Comparison of ENCODE assay signal across 2 cellular contexts in the genomic region with DNA sequence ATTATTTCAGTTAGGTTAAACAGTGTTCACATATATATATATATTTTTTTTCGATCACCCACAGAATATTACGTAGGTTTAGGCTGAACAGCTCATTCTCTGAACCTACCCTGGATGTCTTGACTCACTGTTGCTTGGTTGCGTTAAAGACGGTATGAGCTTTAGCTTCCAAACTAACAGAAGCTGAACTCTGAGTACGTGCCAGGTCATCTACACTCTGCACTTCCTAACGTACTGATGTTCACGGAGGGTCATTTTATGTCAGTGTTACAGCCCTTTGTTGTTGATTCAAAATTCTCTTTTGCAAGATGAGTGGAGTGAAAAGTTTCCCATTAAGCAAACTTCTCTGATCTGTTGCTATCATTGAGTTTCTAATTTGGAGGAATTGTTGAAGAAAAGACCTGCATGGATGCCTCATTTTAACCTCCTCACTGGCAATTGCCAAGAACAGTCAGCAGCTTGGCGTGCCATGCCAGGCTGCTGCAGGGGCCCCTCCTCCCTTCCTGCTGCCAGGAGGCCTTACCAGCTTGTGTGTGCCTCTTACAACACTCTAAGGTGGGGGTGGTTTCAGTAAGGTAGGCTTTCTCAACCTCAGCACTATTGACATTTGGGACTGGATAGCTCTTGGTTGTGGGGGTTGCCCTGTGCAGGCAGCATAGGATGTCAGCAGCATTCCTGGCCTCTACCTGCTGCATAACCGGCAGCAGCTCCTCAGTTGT.
A peak's percentile ranks its signal among the peaks of the same experiment; 100 is the strongest.
TF ChIP-seq lines count a peak whose summit lies in the region.

No MANE protein-coding gene starts in this region.

TF ChIP-seq in A549, 52 proteins besides CTCF, POLR2A, EP300 and RAD21 (continued from another document):
- TF ChIP-seq BCL3 (IDR thresholded peaks at IDR 0.05) (no peak), ZFP36 (IDR thresholded peaks at IDR 0.05; ENCODE audit: borderline replicate concordance, partially characterized antibody) (no peak), TP53 (CRISPR knock-in tag; IDR thresholded peaks at IDR 0.05) (no peak), NPAS2 (CRISPR knock-in tag; IDR thresholded peaks at IDR 0.05; ENCODE audit: borderline replicate concordance) (no peak), CBX8 (IDR thresholded peaks at IDR 0.05) (no peak), HOXB13 (CRISPR knock-in tag; IDR thresholded peaks at IDR 0.05; ENCODE audit: low read depth) (no peak), NR3C1 (IDR thresholded peaks at IDR 0.05) (no peak), CEBPB (IDR thresholded peaks at IDR 0.05) (peak; percentile 40 to 53; a peak in 2 of 4 replicates), JUN (IDR thresholded peaks at IDR 0.05) (peak in 1 of 2 experiments; percentile 46; a peak in 1 of 5 replicates), USF2 (IDR thresholded peaks at IDR 0.05) (no peak), CHD4 (IDR thresholded peaks at IDR 0.05; ENCODE audit: borderline replicate concordance) (no peak)

TF ChIP-seq in HepG2, 621 proteins besides CTCF, POLR2A, EP300 and RAD21 (continued from another document):
- TF ChIP-seq ZNF281 (CRISPR knock-in tag; IDR thresholded peaks at IDR 0.05; ENCODE audit: borderline replicate concordance) (peak; percentile 45; the same call in 1 of the 2 replicates), THYN1 (CRISPR knock-in tag; IDR thresholded peaks at IDR 0.05; ENCODE audit: borderline replicate concordance, low read depth) (no peak), SATB2 (CRISPR knock-in tag; IDR thresholded peaks at IDR 0.05) (no peak)
